Comparison of ENCODE assay signal across 8 cellular contexts in genomic region chr12:53219116-53219955, GRCh38. TPM values are rescaled to one million over a fixed set of nuclear protein-coding genes. Genes with fewer than 3 reads are reported as not detected.
DNase-seq lines count a peak whose midpoint lies in the region; ATAC-seq and TF ChIP-seq lines count a peak whose summit lies in the region.

No MANE protein-coding gene starts in this region.

- peaks cover 16% of the 10 kb centered on the region for H3K79me1 ChIP-seq in mesendoderm (ENCODE audit: low read length)

- H3K18ac ChIP-seq in mesendoderm (ENCODE audit: low read length), result peak overlapping the region; percentile 52

- H3K4me1 Mint-ChIP-seq in stimulated activated effector memory CD8-positive, alpha-beta T cell treated with anti-CD3 and anti-CD28 coated beads, Interleukin-12 subunit alpha, Interleukin-12 subunit beta, amount 100 ng/mL, for 72 hours, result peaks cover 90% of the 10 kb centered on the region

- no CpG with 5 or more reads among the region's 32 CpGs for WGBS in mesendoderm (ENCODE audit: extremely low coverage, insufficient coverage, low lambda C conversion rate)

- H3K56ac ChIP-seq in mesendoderm (ENCODE audit: low read length), result peak overlapping the region; percentile 93

- peak overlapping the region; percentile 94 for H3K4me3 Mint-ChIP-seq in stimulated activated effector memory CD8-positive, alpha-beta T cell treated with anti-CD3 and anti-CD28 coated beads, Interleukin-12 subunit alpha, Interleukin-12 subunit beta, amount 100 ng/mL, for 72 hours

- H3K79me2 ChIP-seq in mesendoderm (ENCODE audit: control insufficient read depth, insufficient read depth, low read length), result peaks cover 21% of the 10 kb centered on the region

- H3K4me2 ChIP-seq in BLaER1 (peak overlapping the region; percentile 93), mesendoderm (ENCODE audit: low read length) (peak overlapping the region; percentile 76)

- peak overlapping the region; percentile 77 for H3K9ac ChIP-seq in BLaER1
- peak overlapping the region; percentile 96 for H3K9ac ChIP-seq in mesendoderm (ENCODE audit: low read length)

- H2BK120ac ChIP-seq in mesendoderm (ENCODE audit: low read depth, low read length), result no peak overlapping the region

- H3K4me1 ChIP-seq in BLaER1, result peaks cover 77% of the 10 kb centered on the region
- H3K4me1 ChIP-seq in mesendoderm (ENCODE audit: control insufficient read depth, low read depth, low read length), result peaks cover 51% of the 10 kb centered on the region

- no peak for TF ChIP-seq CTCF in WI38 (IDR thresholded peaks at IDR 0.05; ENCODE audit: low read depth, low read length)

- H4K8ac ChIP-seq in mesendoderm (ENCODE audit: low read depth, low read length), result no peak overlapping the region

- peak overlapping the region; percentile 94 for H3K27ac Mint-ChIP-seq in stimulated activated effector memory CD8-positive, alpha-beta T cell treated with anti-CD3 and anti-CD28 coated beads, Interleukin-12 subunit alpha, Interleukin-12 subunit beta, amount 100 ng/mL, for 72 hours

- DNase-seq in cerebellum (ENCODE audit: low spot score), result peak; percentile 58
- DNase-seq in mesendoderm, result no peak
- DNase-seq in stimulated activated effector memory CD8-positive, alpha-beta T cell treated with anti-CD3 and anti-CD28 coated beads, Interleukin-12 subunit alpha, Interleukin-12 subunit beta, amount 100 ng/mL, for 72 hours (ENCODE audit: low spot score in 2 of 2), result peak; percentile 50 to 87
- no peak for DNase-seq in NCI-H69 (lab: John Stamatoyannopoulos, UW)
- no peak for DNase-seq in SKM-1 (lab: John Stamatoyannopoulos, UW; ENCODE audit: unreplicated experiment)

- peak overlapping the region; percentile 62 for H2AK5ac ChIP-seq in mesendoderm (ENCODE audit: low read length)

- H3K27ac ChIP-seq in BLaER1 (no peak overlapping the region), mesendoderm (ENCODE audit: low read depth, low read length) (no peak overlapping the region)

- H3K27me3 ChIP-seq in BLaER1, result no peaks in the 10 kb centered on the region
- no peaks in the 10 kb centered on the region for H3K27me3 ChIP-seq in mesendoderm (ENCODE audit: insufficient read depth, low read length, poor library complexity)

- H3K4me3 ChIP-seq in BLaER1 (peak overlapping the region; percentile 74), WI38 (ENCODE audit: low read depth, low read length) (peak overlapping the region; percentile 70), mesendoderm (ENCODE audit: low read length) (peak overlapping the region; percentile 92)

- peaks cover 59% of the 10 kb centered on the region for H3K36me3 Mint-ChIP-seq in stimulated activated effector memory CD8-positive, alpha-beta T cell treated with anti-CD3 and anti-CD28 coated beads, Interleukin-12 subunit alpha, Interleukin-12 subunit beta, amount 100 ng/mL, for 72 hours

- H3K9me3 ChIP-seq in BLaER1, result no peaks in the 10 kb centered on the region

- H4K20me1 ChIP-seq in BLaER1, result peaks cover 5% of the 10 kb centered on the region; the same call in 1 of the 2 replicates

- H2BK15ac ChIP-seq in mesendoderm (replicated peaks; ENCODE audit: low read depth), result no peak overlapping the region

- no peaks in the 10 kb centered on the region for H3K9me3 Mint-ChIP-seq in stimulated activated effector memory CD8-positive, alpha-beta T cell treated with anti-CD3 and anti-CD28 coated beads, Interleukin-12 subunit alpha, Interleukin-12 subunit beta, amount 100 ng/mL, for 72 hours

- no peaks in the 10 kb centered on the region for H3K36me3 ChIP-seq in BLaER1
- no peaks in the 10 kb centered on the region for H3K36me3 ChIP-seq in mesendoderm (ENCODE audit: control insufficient read depth, insufficient read depth, low read length)

- H3K4ac ChIP-seq in mesendoderm (ENCODE audit: low read depth, low read length), result peak overlapping the region; percentile 41

- peak; percentile 15 for ATAC-seq in HG02588 (IDR thresholded peaks at IDR 0.05; ENCODE audit: unreplicated experiment)
- peak; percentile 43 for ATAC-seq in stimulated activated effector memory CD8-positive, alpha-beta T cell treated with anti-CD3 and anti-CD28 coated beads, Interleukin-12 subunit alpha, Interleukin-12 subunit beta, amount 100 ng/mL, for 72 hours

- peak overlapping the region; percentile 3 for H4K5ac ChIP-seq in mesendoderm (ENCODE audit: low read length)

- H2BK5ac ChIP-seq in mesendoderm (ENCODE audit: low read length), result peak overlapping the region; percentile 86

- H3K23ac ChIP-seq in mesendoderm (ENCODE audit: low read length), result no peak overlapping the region

RNA-seq across cellular contexts. Expression of gene ITGB7, which starts 12.3 kb away (rescaled TPM):
- not detected for total RNA-seq in cerebellum
- 0.49 TPM for polyA plus RNA-seq in mesendoderm (2013, experiment 1 of 2)
- polyA plus RNA-seq in mesendoderm (2013, experiment 2 of 2), result 0.88 TPM

RNA-seq across cellular contexts. Expression of gene RARG, which starts 12.7 kb away (rescaled TPM):
- 2.9 TPM for total RNA-seq in cerebellum
- polyA plus RNA-seq in mesendoderm (2013, experiment 1 of 2), result 28.5 TPM
- 26.2 TPM for polyA plus RNA-seq in mesendoderm (2013, experiment 2 of 2)

RNA-seq across cellular contexts. Expression of gene CSAD, which starts 38.6 kb away (rescaled TPM):
- 27.9 TPM for total RNA-seq in cerebellum
- 3.2 TPM for polyA plus RNA-seq in mesendoderm (2013, experiment 1 of 2)
- 3.5 TPM for polyA plus RNA-seq in mesendoderm (2013, experiment 2 of 2)

RNA-seq across cellular contexts. Expression of gene ZNF740, which starts 38.8 kb away (rescaled TPM):
- total RNA-seq in cerebellum, result 24.6 TPM
- 6.8 TPM for polyA plus RNA-seq in mesendoderm (2013, experiment 1 of 2)
- polyA plus RNA-seq in mesendoderm (2013, experiment 2 of 2), result 7.1 TPM

RNA-seq across cellular contexts. Expression of gene ESPL1, which starts 48.8 kb away (rescaled TPM):
- 5.1 TPM for total RNA-seq in cerebellum
- polyA plus RNA-seq in mesendoderm (2013, experiment 1 of 2), result 16.8 TPM
- polyA plus RNA-seq in mesendoderm (2013, experiment 2 of 2), result 15.4 TPM

Comparison
In these comparisons a context has a peak if more than half of its experiments do, and no peak if none do; other contexts are left out.
1. DNase-seq: peak in cerebellum (single experiment) and stimulated activated effector memory CD8-positive, alpha-beta T cell treated with anti-CD3 and anti-CD28 coated beads, Interleukin-12 subunit alpha, Interleukin-12 subunit beta, amount 100 ng/mL, for 72 hours (2 of 2); none in mesendoderm (single experiment), NCI-H69 (single experiment) and SKM-1 (single experiment).
2. Peak in every context shown above with its lines, with median percentiles within 50 percentile points of each other: H3K4me3 ChIP-seq.